ENCODE assay signal across 1 cellular context in the genomic region with DNA sequence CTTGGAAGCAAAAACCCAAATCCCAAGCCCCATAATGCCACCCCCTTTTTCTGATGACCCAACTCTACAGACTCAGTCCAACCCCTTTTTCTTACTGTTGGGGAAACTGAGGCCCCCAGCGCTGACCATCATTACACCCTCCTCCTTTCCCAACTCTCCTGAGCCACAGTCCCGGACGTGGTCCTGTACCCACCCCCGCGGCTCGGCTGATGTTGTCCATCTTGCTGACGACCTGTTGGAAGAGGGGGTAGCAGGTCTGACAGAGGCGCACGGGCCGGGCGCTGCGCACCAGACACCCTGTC.
TF ChIP-seq lines count a peak whose summit lies in the region.

No MANE protein-coding gene starts in this region.

TF ChIP-seq in IMR-90, 13 proteins besides CTCF, POLR2A, EP300 and RAD21 (continued from another document):
- TF ChIP-seq FOS (IDR thresholded peaks at IDR 0.05; ENCODE audit: low read depth, low read length) (no peak), BHLHE40 (IDR thresholded peaks at IDR 0.05; ENCODE audit: low read depth, low read length) (peak; percentile 56; the same call in 1 of the 2 replicates), CEBPB (IDR thresholded peaks at IDR 0.05; ENCODE audit: low read depth, low read length) (no peak), RFX5 (IDR thresholded peaks at IDR 0.05; ENCODE audit: low read depth, low read length) (no peak)
